Comparison of ENCODE assay signal across 8 cellular contexts in genomic region chr2:111429353-111429752, GRCh38.
A peak's percentile ranks its signal among the peaks of the same experiment; 100 is the strongest.
DNase-seq lines count a peak whose midpoint lies in the region; ATAC-seq and TF ChIP-seq lines count a peak whose summit lies in the region.
"Not testable (repeated sequence)": the region's sequence is repeated elsewhere in the genome, so short reads cannot be mapped to it uniquely, and the experiment has no call there.

No MANE protein-coding gene starts in this region.

- DNase-seq in CD4-positive, CD25-positive, alpha-beta regulatory T cell; MM.1S; spleen: not testable (repeated sequence)
- DNase-seq in activated T-cell treated with anti-CD3 and anti-CD28 coated beads, Interleukin-2, amount 50 U/mL, for 24 hours = peak; percentile 57

- not testable (repeated sequence) for ATAC-seq in CD4-positive, CD25-positive, alpha-beta regulatory T cell (ENCODE audit: low read depth in 2 of 2)
- ATAC-seq in GM18907 (IDR thresholded peaks at IDR 0.05; ENCODE audit: unreplicated experiment) (peak; percentile 55), GM21528 (IDR thresholded peaks at IDR 0.05; ENCODE audit: low FRiP score, unreplicated experiment) (peak; percentile 49), HG02884 (IDR thresholded peaks at IDR 0.05; ENCODE audit: unreplicated experiment) (peak; percentile 52)

- H3K27me3 Mint-ChIP-seq in CD4-positive, CD25-positive, alpha-beta regulatory T cell; activated T-cell treated with anti-CD3 and anti-CD28 coated beads, Interleukin-2, amount 50 U/mL, for 24 hours; dendritic cell treated with granulocyte-macrophage colony-stimulating factor and Interleukin-4, amounts not matched to agents 40 ng/mL and 50 ng/mL, for 4 days: not testable (repeated sequence)

- H4K20me1 ChIP-seq in MM.1S (ENCODE audit: insufficient read depth, low read length) = not testable (repeated sequence)

- peaks cover 66% of the 10 kb centered on the region for H3K79me2 ChIP-seq in MM.1S (ENCODE audit: low read length)

- not testable (repeated sequence) for TF ChIP-seq CTCF in MM.1S (IDR thresholded peaks at IDR 0.05; ENCODE audit: low read length); spleen (IDR thresholded peaks at IDR 0.05 in 8 of 11, conservative IDR thresholded peaks at IDR 0.05 in 3 of 11)

- WGBS in spleen, 5 donors = 43 to 81% (median 56%) methylated on average over 7 of the region's 8 CpGs; no CpG with 5 or more reads in 1 of the 5 donors

- not testable (repeated sequence) for H2AFZ ChIP-seq in MM.1S (ENCODE audit: low read length)

- not testable (repeated sequence) for H3K27ac Mint-ChIP-seq in CD4-positive, CD25-positive, alpha-beta regulatory T cell
- H3K27ac Mint-ChIP-seq in activated T-cell treated with anti-CD3 and anti-CD28 coated beads, Interleukin-2, amount 50 U/mL, for 24 hours = peak overlapping the region; percentile 86
- H3K27ac Mint-ChIP-seq in dendritic cell treated with granulocyte-macrophage colony-stimulating factor and Interleukin-4, amounts not matched to agents 40 ng/mL and 50 ng/mL, for 4 days = peak overlapping the region; percentile 27

- not testable (repeated sequence) for H3K4me2 ChIP-seq in MM.1S (ENCODE audit: low read depth, low read length)

- H3K4me3 ChIP-seq in CD4-positive, CD25-positive, alpha-beta regulatory T cell (ENCODE audit: low read depth, low read length); MM.1S (ENCODE audit: low read length); spleen: not testable (repeated sequence)

- not testable (repeated sequence) for H3K36me3 ChIP-seq in CD4-positive, CD25-positive, alpha-beta regulatory T cell (ENCODE audit: control insufficient read depth, insufficient read depth, low read length); MM.1S (replicated peaks; ENCODE audit: insufficient read depth, low read length); spleen

- H3K9ac ChIP-seq in MM.1S (ENCODE audit: low read length) = not testable (repeated sequence)

- H3K27ac ChIP-seq in CD4-positive, CD25-positive, alpha-beta regulatory T cell (ENCODE audit: insufficient read depth, low read length, poor library complexity, severe bottlenecking) = peak overlapping the region; percentile 33
- peak overlapping the region; percentile 31; the same call in 1 of the 2 replicates for H3K27ac ChIP-seq in MM.1S (ENCODE audit: low read length)
- H3K27ac ChIP-seq in spleen = peak overlapping the region in 6 of 8 donors; percentile 2 to 70 (median 60)

- H3K9me2 ChIP-seq in MM.1S (replicated peaks; ENCODE audit: insufficient read depth, low read length) = not testable (repeated sequence)

- not testable (repeated sequence) for H3K27me3 ChIP-seq in CD4-positive, CD25-positive, alpha-beta regulatory T cell (ENCODE audit: control insufficient read depth, insufficient read depth, low read length); MM.1S (replicated peaks; ENCODE audit: insufficient read depth, low read length); spleen (replicated peaks in 1 of 7)

- not testable (repeated sequence) for H3K36me3 Mint-ChIP-seq in CD4-positive, CD25-positive, alpha-beta regulatory T cell; dendritic cell treated with granulocyte-macrophage colony-stimulating factor and Interleukin-4, amounts not matched to agents 40 ng/mL and 50 ng/mL, for 4 days (ENCODE audit: low read depth)
- peaks cover 22% of the 10 kb centered on the region for H3K36me3 Mint-ChIP-seq in activated T-cell treated with anti-CD3 and anti-CD28 coated beads, Interleukin-2, amount 50 U/mL, for 24 hours (ENCODE audit: low read depth)

- H3K9me3 Mint-ChIP-seq in CD4-positive, CD25-positive, alpha-beta regulatory T cell; activated T-cell treated with anti-CD3 and anti-CD28 coated beads, Interleukin-2, amount 50 U/mL, for 24 hours; dendritic cell treated with granulocyte-macrophage colony-stimulating factor and Interleukin-4, amounts not matched to agents 40 ng/mL and 50 ng/mL, for 4 days: not testable (repeated sequence)

- H3K4me3 Mint-ChIP-seq in CD4-positive, CD25-positive, alpha-beta regulatory T cell; activated T-cell treated with anti-CD3 and anti-CD28 coated beads, Interleukin-2, amount 50 U/mL, for 24 hours; dendritic cell treated with granulocyte-macrophage colony-stimulating factor and Interleukin-4, amounts not matched to agents 40 ng/mL and 50 ng/mL, for 4 days: not testable (repeated sequence)

- H3K4me1 ChIP-seq in CD4-positive, CD25-positive, alpha-beta regulatory T cell (ENCODE audit: control insufficient read depth, insufficient read depth, low read length, poor library complexity, severe bottlenecking) = peaks cover 15% of the 10 kb centered on the region
- H3K4me1 ChIP-seq in MM.1S (ENCODE audit: low read length) = not testable (repeated sequence)
- peaks cover 0 to 54% (median 14%) of the 10 kb centered on the region in 6 donors for H3K4me1 ChIP-seq in spleen

- intact Hi-C loops in dendritic cell treated with granulocyte-macrophage colony-stimulating factor and Interleukin-4, amounts not matched to agents 40 ng/mL and 50 ng/mL, for 4 days (cut with micrococcal nuclease); spleen (cut with DNase I; ENCODE audit: low total_unique reads): not testable (repeated sequence)

- not testable (repeated sequence) for H3F3A ChIP-seq in MM.1S (ENCODE audit: insufficient read depth, low read length)

- not testable (repeated sequence) for TF ChIP-seq POLR2A in spleen (IDR thresholded peaks at IDR 0.05)

- peaks cover 0 to 24% (median 2%) of the 10 kb centered on the region in 4 donors for H3K4me1 Mint-ChIP-seq in CD4-positive, CD25-positive, alpha-beta regulatory T cell
- peaks cover 46% of the 10 kb centered on the region for H3K4me1 Mint-ChIP-seq in activated T-cell treated with anti-CD3 and anti-CD28 coated beads, Interleukin-2, amount 50 U/mL, for 24 hours (ENCODE audit: low read depth)
- peaks cover 17% of the 10 kb centered on the region for H3K4me1 Mint-ChIP-seq in dendritic cell treated with granulocyte-macrophage colony-stimulating factor and Interleukin-4, amounts not matched to agents 40 ng/mL and 50 ng/mL, for 4 days (ENCODE audit: low read depth)

- H3K9me3 ChIP-seq in CD4-positive, CD25-positive, alpha-beta regulatory T cell (ENCODE audit: control insufficient read depth in 2 of 2, low read length in 2 of 2); MM.1S (replicated peaks; ENCODE audit: insufficient read depth, low read length); spleen: not testable (repeated sequence)
